Comparison of ENCODE assay signal across 9 cellular contexts in the genomic region with DNA sequence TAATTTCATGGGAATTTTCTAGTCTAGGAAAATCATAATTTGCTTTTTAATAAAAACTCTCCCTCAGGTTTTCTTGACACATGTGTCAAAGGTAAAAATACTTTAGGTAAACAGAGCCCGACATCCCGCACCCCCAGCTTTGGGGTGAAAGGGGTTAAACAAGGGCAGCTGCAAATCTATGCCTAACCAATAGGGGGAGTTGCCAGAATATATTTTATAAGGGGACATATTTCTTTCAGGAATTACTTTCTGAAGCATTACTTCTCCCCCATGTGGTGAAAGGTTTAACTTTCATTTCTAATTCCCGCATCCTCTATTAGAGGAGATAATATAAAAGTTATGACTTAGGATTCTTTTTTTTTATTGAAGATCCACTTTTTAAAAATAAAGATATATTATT. TPM values are rescaled to one million over a fixed set of nuclear protein-coding genes. Genes with fewer than 3 reads are reported as not detected.
DNase-seq lines count a peak whose midpoint lies in the region; ATAC-seq and TF ChIP-seq lines count a peak whose summit lies in the region.
"Had no signal": no experiment of that assay in that cellular context is flagged by ENCODE, and none has a peak within 500 bp of the region (broad histone marks: within the 10 kb centered on the region; RNA-seq: fewer than 3 reads in every experiment).

No MANE protein-coding gene starts in this region.

- H2AFZ ChIP-seq in OCI-LY1 (ENCODE audit: low read length): no peak overlapping the region

- no peaks in the 10 kb centered on the region for H3K9me2 ChIP-seq in OCI-LY1 (ENCODE audit: low read depth, low read length)

- H3K36me3 ChIP-seq in left ventricle myocardium inferior (no peaks in the 10 kb centered on the region), OCI-LY1 (ENCODE audit: insufficient read depth, low read length) (no peaks in the 10 kb centered on the region), esophagus squamous epithelium (no peaks in the 10 kb centered on the region), stomach (no peaks in the 10 kb centered on the region)

- no peaks in the 10 kb centered on the region for H3K79me2 ChIP-seq in OCI-LY1 (ENCODE audit: insufficient read depth, low read length)

- WGBS in esophagus squamous epithelium, 2 donors: 38 to 55% methylated on average over 3 of the region's 3 CpGs
- 34 to 60% (median 50%) methylated on average over 3 of the region's 3 CpGs for WGBS in stomach, 5 donors

- no peak for DNase-seq in left ventricle myocardium inferior
- no peak for DNase-seq in left ventricle myocardium superior
- no peak for DNase-seq in esophagus squamous epithelium (lab: John Stamatoyannopoulos, UW)
- peak; percentile 0 to 6 for DNase-seq in stimulated activated CD4-positive, alpha-beta T cell treated with anti-CD3 and anti-CD28 coated beads, Interleukin-2, amount 100 ng/mL, for 48 hours
- DNase-seq in stomach: no peak
- DNase-seq in DMS153 treated with DMSO at 0.1 percent for 48 hours (lab: John Stamatoyannopoulos, UW; ENCODE audit: unreplicated experiment): no peak
- DNase-seq: activated naive CD8-positive, alpha-beta T cell treated with anti-CD3 and anti-CD28 coated beads, Interleukin-2, amount 10 ng/mL, durations not matched to agents 7 days and 5 days had no signal

- TF ChIP-seq CTCF in left ventricle myocardium inferior (IDR thresholded peaks at IDR 0.05; ENCODE audit: borderline replicate concordance) (peak; percentile 44), OCI-LY1 (IDR thresholded peaks at IDR 0.05; ENCODE audit: low read length) (peak; percentile 70), esophagus squamous epithelium (IDR thresholded peaks at IDR 0.05) (peak in 5 of 6 experiments; percentile 31 to 51 (median 38)), stomach (IDR thresholded peaks at IDR 0.05) (peak in 2 of 7 experiments; percentile 11 to 29)

- TF ChIP-seq POLR2A in esophagus squamous epithelium (IDR thresholded peaks at IDR 0.05) (no peak), stomach (IDR thresholded peaks at IDR 0.05) (no peak)

- H3F3A ChIP-seq in OCI-LY1 (ENCODE audit: insufficient read depth, low read length): no peaks in the 10 kb centered on the region

- H3K4me3 ChIP-seq in left ventricle myocardium inferior (no peak overlapping the region), OCI-LY1 (ENCODE audit: low read depth, low read length, poor library complexity, severe bottlenecking) (no peak overlapping the region), esophagus squamous epithelium (no peak overlapping the region), stomach (no peak overlapping the region)

- intact Hi-C loops in left ventricle myocardium inferior (cut with micrococcal nuclease): no loop called here
- intact Hi-C loops in left ventricle myocardium superior (cut with micrococcal nuclease): no loop called here
- intact Hi-C loops in esophagus squamous epithelium (cut with DNase I): no loop called here
- intact Hi-C loops in stomach (cut with DNase I; ENCODE audit: low total_unique reads): no loop called here

- H3K9me3 ChIP-seq in left ventricle myocardium inferior (replicated peaks) (no peaks in the 10 kb centered on the region), OCI-LY1 (ENCODE audit: low read length) (no peaks in the 10 kb centered on the region), esophagus squamous epithelium (no peaks in the 10 kb centered on the region), stomach (peaks cover 0 to 7% (median 3%) of the 10 kb centered on the region in 4 donors)

- no peak for TF ChIP-seq EP300 in stomach (IDR thresholded peaks at IDR 0.05)

- H4K20me1 ChIP-seq in OCI-LY1 (ENCODE audit: insufficient read depth, low read length): no peaks in the 10 kb centered on the region

- H3K27ac ChIP-seq in left ventricle myocardium inferior (replicated peaks): no peak overlapping the region
- no peak overlapping the region for H3K27ac ChIP-seq in OCI-LY1 (ENCODE audit: low read depth, low read length, poor library complexity, severe bottlenecking)
- H3K27ac ChIP-seq in esophagus squamous epithelium: no peak overlapping the region
- no peak overlapping the region for H3K27ac ChIP-seq in stomach

- H3K9ac ChIP-seq in OCI-LY1 (ENCODE audit: low read length): no peak overlapping the region

- no peak overlapping the region for H3K4me2 ChIP-seq in OCI-LY1 (ENCODE audit: low read length)

- no peaks in the 10 kb centered on the region for H3K4me1 ChIP-seq in left ventricle myocardium inferior
- no peaks in the 10 kb centered on the region for H3K4me1 ChIP-seq in OCI-LY1 (ENCODE audit: insufficient read depth, low read length, severe bottlenecking)
- H3K4me1 ChIP-seq in esophagus squamous epithelium: no peaks in the 10 kb centered on the region
- H3K4me1 ChIP-seq in stomach: no peaks in the 10 kb centered on the region

- ATAC-seq in left ventricle myocardium superior (no peak), HG02642 (IDR thresholded peaks at IDR 0.05; ENCODE audit: poor library complexity, unreplicated experiment) (no peak)

- peaks cover 4% of the 10 kb centered on the region for H3K27me3 ChIP-seq in left ventricle myocardium inferior (ENCODE audit: low read depth)
- no peaks in the 10 kb centered on the region for H3K27me3 ChIP-seq in OCI-LY1 (ENCODE audit: insufficient read depth, low read length)
- no peaks in the 10 kb centered on the region for H3K27me3 ChIP-seq in esophagus squamous epithelium
- peaks cover 0 to 4% (median 0%) of the 10 kb centered on the region in 3 donors for H3K27me3 ChIP-seq in stomach

RNA-seq across cellular contexts. Expression of gene HEPH, which starts 53.9 kb away (rescaled TPM):
- total RNA-seq in left ventricle myocardium inferior (26.2 TPM), left ventricle myocardium superior (11.8 TPM), esophagus squamous epithelium (10 to 100 TPM in 1 of 4 donors, 1 to 10 TPM in 1, under 1 TPM in 2; 0.76 to 11.1 (median 1.7) TPM), stomach (10 to 100 TPM; 11.4 to 94.7 (median 16.5) TPM)
- polyA plus RNA-seq in stomach: 1 to 10 TPM in 2 of 3 donors, under 1 TPM in 1; 0.93 to 3.4 (median 3.2) TPM
- total RNA-seq: activated naive CD8-positive, alpha-beta T cell treated with anti-CD3 and anti-CD28 coated beads, Interleukin-2, amount 10 ng/mL, durations not matched to agents 7 days and 5 days had no signal

Comparison
In these comparisons a context has a peak if more than half of its experiments do, and no peak if none do; other contexts are left out.
1. DNase-seq: peak in stimulated activated CD4-positive, alpha-beta T cell treated with anti-CD3 and anti-CD28 coated beads, Interleukin-2, amount 100 ng/mL, for 48 hours (2 of 2); none in left ventricle myocardium inferior (single experiment), left ventricle myocardium superior (single experiment), esophagus squamous epithelium (single experiment), stomach (single experiment) and DMS153 treated with DMSO at 0.1 percent for 48 hours (single experiment).